9 cellular contexts compared by ENCODE assay signal in the genomic region with DNA sequence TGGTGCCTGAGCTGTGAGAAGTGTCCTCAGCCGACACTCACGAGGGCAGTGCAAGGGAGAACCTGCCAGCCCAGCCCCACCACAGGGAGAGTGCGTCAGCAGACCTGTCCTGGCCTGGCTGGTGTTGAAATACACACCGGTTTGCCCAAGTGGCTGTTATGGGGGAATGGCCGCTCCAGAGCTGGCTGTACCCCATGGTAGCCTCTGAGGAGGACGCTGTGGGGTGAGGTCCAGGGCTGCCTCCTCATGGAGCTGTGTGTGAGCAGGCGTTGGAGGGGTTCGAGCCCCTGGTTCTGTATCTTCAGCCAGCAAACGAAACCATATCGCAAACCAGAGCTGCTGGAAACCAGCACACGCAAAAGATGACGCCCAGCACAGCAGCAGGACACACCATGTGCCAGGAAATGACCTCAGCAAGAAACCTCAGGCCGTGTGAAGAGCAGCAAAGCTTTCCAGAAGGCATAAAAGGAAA. TPM values are rescaled to one million over a fixed set of nuclear protein-coding genes. Genes with fewer than 3 reads are reported as not detected.
A peak's percentile ranks its signal among the peaks of the same experiment; 100 is the strongest.
DNase-seq lines count a peak whose midpoint lies in the region; ATAC-seq and TF ChIP-seq lines count a peak whose summit lies in the region.
"Had no signal": no experiment of that assay in that cellular context is flagged by ENCODE, and none has a peak within 500 bp of the region (broad histone marks: within the 10 kb centered on the region; RNA-seq: fewer than 3 reads in every experiment).

No MANE protein-coding gene starts in this region.

- no peaks in the 10 kb centered on the region for H3K9me3 ChIP-seq in heart right ventricle

- TF ChIP-seq CTCF in HFF-Myc (IDR thresholded peaks at IDR 0.05; ENCODE audit: low read depth, low read length, missing control alignments) (no peak), heart right ventricle (IDR thresholded peaks at IDR 0.05) (no peak)

- no peaks in the 10 kb centered on the region for H3K27me3 ChIP-seq in heart right ventricle

- peaks cover 0 to 31% (median 6%) of the 10 kb centered on the region in 9 donors for H3K36me3 ChIP-seq in heart right ventricle

- ATAC-seq in heart right ventricle = peak; percentile 52 to 78 (median 68)
- no peak for ATAC-seq in GM21360 (IDR thresholded peaks at IDR 0.05; ENCODE audit: unreplicated experiment)
- ATAC-seq in HG02610 (IDR thresholded peaks at IDR 0.05; ENCODE audit: unreplicated experiment) = no peak
- ATAC-seq in HG03095 (IDR thresholded peaks at IDR 0.05; ENCODE audit: unreplicated experiment) = no peak

- peak; percentile 73 for DNase-seq in HFF-Myc (ENCODE audit: extremely low read depth, low read depth)
- DNase-seq in heart right ventricle = peak; percentile 72 to 80
- DNase-seq in smooth muscle cell of the brain vasculature (ENCODE audit: low read depth, low spot score) = peak; percentile 63
- DNase-seq in NCI-H1105 treated with DMSO at 0.1 percent for 48 hours (lab: John Stamatoyannopoulos, UW) = no peak
- DNase-seq: NCI-H82 had no signal

- peaks cover 9 to 74% (median 42%) of the 10 kb centered on the region in 9 donors for H3K4me1 ChIP-seq in heart right ventricle

- intact Hi-C loops in heart right ventricle (cut with DNase I) = no loop called here

- 26 to 30% methylated on average over 13 of the region's 13 CpGs for WGBS in heart right ventricle, 2 donors

- H3K27ac ChIP-seq in angular gyrus (ENCODE audit: low read depth, low read length) (peak overlapping the region; percentile 24), heart right ventricle (peak overlapping the region; percentile 78 to 96 (median 88))

- H3K4me3 ChIP-seq in HFF-Myc (replicated peaks; ENCODE audit: low read depth, low read length) (no peak overlapping the region), heart right ventricle (peak overlapping the region in 1 of 10 donors; percentile 9)

RNA-seq across cellular contexts. Expression of gene ANKRD9, which starts 9.3 kb away (rescaled TPM):
- 100 to 1,000 TPM in 8 of 10 donors, 10 to 100 TPM in 2; 94.4 to 264 (median 124) TPM for total RNA-seq in heart right ventricle
- polyA plus RNA-seq in heart right ventricle = 100 to 1,000 TPM; 102 to 117 TPM

Comparison
In these comparisons a context has a peak if more than half of its experiments do, and no peak if none do; other contexts are left out.
1. ATAC-seq: peak in heart right ventricle (8 of 8); none in GM21360 (single experiment), HG02610 (single experiment) and HG03095 (single experiment).